29 cellular contexts compared by ENCODE assay signal in genomic region chr2:84281510-84281909, GRCh38.
"Had no signal": no experiment of that assay in that cellular context is flagged by ENCODE, and none has a peak within 500 bp of the region (broad histone marks: within the 10 kb centered on the region; RNA-seq: fewer than 3 reads in every experiment).

No MANE protein-coding gene starts in this region.

- H3K27me3 ChIP-seq: ovary, right lobe of liver, sigmoid colon, stomach, thyroid gland, tibial nerve, upper lobe of left lung, vagina had no signal

- H3K79me2 ChIP-seq: parathyroid adenoma had no signal

- H3K4me1 Mint-ChIP-seq: stimulated activated naive B cell treated with anti-CD40 and anti-IgM and Interleukin-4, amounts not matched to agents 10 μg/mL and 1 μg/mL and 100 μg/mL, for 72 hours had no signal

- H3K4me1 ChIP-seq: parathyroid adenoma, psoas muscle, right lobe of liver, sigmoid colon, stomach, thyroid gland, tibial nerve, upper lobe of left lung, vagina had no signal

- H3K27ac ChIP-seq: ovary, parathyroid adenoma, psoas muscle, right lobe of liver, sigmoid colon, stomach, thoracic aorta, thyroid gland, tibial nerve, upper lobe of left lung, vagina had no signal

- H3K36me3 Mint-ChIP-seq: natural killer cell treated with Interleukin-12 subunit alpha and Interleukin-12 subunit beta and Interleukin-15 and Interleukin-18, amount 100 ng/mL, for 72 hours; stimulated activated effector memory CD8-positive, alpha-beta T cell treated with anti-CD3 and anti-CD28 coated beads, Interleukin-12 subunit alpha, Interleukin-12 subunit beta, amount 100 ng/mL, for 72 hours; stimulated activated naive B cell treated with anti-CD40 and anti-IgM and Interleukin-4, amounts not matched to agents 10 μg/mL and 1 μg/mL and 100 μg/mL, for 72 hours had no signal

- H3K4me3 ChIP-seq: ovary, psoas muscle, right lobe of liver, sigmoid colon, stomach, thoracic aorta, thyroid gland, tibial nerve, upper lobe of left lung, vagina had no signal

- ATAC-seq: natural killer cell treated with Interleukin-12 subunit alpha and Interleukin-12 subunit beta and Interleukin-15 and Interleukin-18, amount 100 ng/mL, for 72 hours; psoas muscle; right cardiac atrium; stimulated activated effector memory CD8-positive, alpha-beta T cell treated with anti-CD3 and anti-CD28 coated beads, Interleukin-12 subunit alpha, Interleukin-12 subunit beta, amount 100 ng/mL, for 72 hours; stimulated activated naive B cell treated with anti-CD40 and anti-IgM and Interleukin-4, amounts not matched to agents 10 μg/mL and 1 μg/mL and 100 μg/mL, for 72 hours had no signal

- FAIRE-seq: small intestine, urothelium cell line had no signal

- H3K9ac ChIP-seq: parathyroid adenoma had no signal

- H3K36me3 ChIP-seq: ovary, right lobe of liver, sigmoid colon, stomach, thoracic aorta, thyroid gland, tibial nerve, upper lobe of left lung, vagina had no signal

- H3K27me3 Mint-ChIP-seq: progenitor cell of endocrine pancreas; stimulated activated naive CD8-positive, alpha-beta T cell treated with anti-CD3 and anti-CD28 coated beads, Interleukin-15, Interleukin-2, amounts not matched to agents 100 ng/mL and 50 ng/mL, for 24 hours had no signal

- H3K27ac Mint-ChIP-seq: natural killer cell treated with Interleukin-12 subunit alpha and Interleukin-12 subunit beta and Interleukin-15 and Interleukin-18, amount 100 ng/mL, for 72 hours; nephron progenitor cell; progenitor cell of endocrine pancreas; stimulated activated effector memory CD8-positive, alpha-beta T cell treated with anti-CD3 and anti-CD28 coated beads, Interleukin-12 subunit alpha, Interleukin-12 subunit beta, amount 100 ng/mL, for 72 hours; stimulated activated naive B cell treated with anti-CD40 and anti-IgM and Interleukin-4, amounts not matched to agents 10 μg/mL and 1 μg/mL and 100 μg/mL, for 72 hours; stimulated activated naive CD8-positive, alpha-beta T cell treated with anti-CD3 and anti-CD28 coated beads, Interleukin-15, Interleukin-2, amounts not matched to agents 100 ng/mL and 50 ng/mL, for 24 hours had no signal

- H2AFZ ChIP-seq: parathyroid adenoma had no signal

- DNase-seq: nephron progenitor cell; occipital lobe; ovary; posterior cingulate gyrus; psoas muscle; right cardiac atrium; right lobe of liver; sigmoid colon; small intestine; stimulated activated CD4-positive, alpha-beta T cell treated with anti-CD3 and anti-CD28 coated beads, Interleukin-15, amount 100 ng/mL, for 24 hours; stimulated activated CD4-positive, alpha-beta T cell treated with anti-CD3 and anti-CD28 coated beads, Interleukin-2, amount 100 ng/mL, for 24 hours; stimulated activated CD4-positive, alpha-beta T cell treated with anti-CD3 and anti-CD28 coated beads, Interleukin-2, amount 100 ng/mL, for 48 hours; stimulated activated CD4-positive, alpha-beta T cell treated with anti-CD3 and anti-CD28 coated beads, Interleukin-4, amount 100 ng/mL, for 24 hours; stimulated activated naive B cell treated with anti-CD40 and anti-IgM and Interleukin-4, amounts not matched to agents 10 μg/mL and 1 μg/mL and 100 μg/mL, for 72 hours; stimulated activated naive CD4-positive, alpha-beta T cell treated with Interleukin-2 at 50 U/mL for 16 hours; stomach; thyroid gland; trophoblast cell; upper lobe of left lung had no signal

- H3K9me3 Mint-ChIP-seq: natural killer cell treated with Interleukin-12 subunit alpha and Interleukin-12 subunit beta and Interleukin-15 and Interleukin-18, amount 100 ng/mL, for 72 hours; nephron progenitor cell; neural crest cell; stimulated activated effector memory CD8-positive, alpha-beta T cell treated with anti-CD3 and anti-CD28 coated beads, Interleukin-12 subunit alpha, Interleukin-12 subunit beta, amount 100 ng/mL, for 72 hours; stimulated activated naive CD8-positive, alpha-beta T cell treated with anti-CD3 and anti-CD28 coated beads, Interleukin-15, Interleukin-2, amounts not matched to agents 100 ng/mL and 50 ng/mL, for 24 hours had no signal

- H3K9me3 ChIP-seq: ovary, psoas muscle, right lobe of liver, sigmoid colon, stomach, thoracic aorta, thyroid gland, tibial nerve, upper lobe of left lung, vagina had no signal

- H3K4me3 Mint-ChIP-seq: natural killer cell treated with Interleukin-12 subunit alpha and Interleukin-12 subunit beta and Interleukin-15 and Interleukin-18, amount 100 ng/mL, for 72 hours; nephron progenitor cell; neural crest cell; stimulated activated effector memory CD8-positive, alpha-beta T cell treated with anti-CD3 and anti-CD28 coated beads, Interleukin-12 subunit alpha, Interleukin-12 subunit beta, amount 100 ng/mL, for 72 hours; stimulated activated naive B cell treated with anti-CD40 and anti-IgM and Interleukin-4, amounts not matched to agents 10 μg/mL and 1 μg/mL and 100 μg/mL, for 72 hours; stimulated activated naive CD8-positive, alpha-beta T cell treated with anti-CD3 and anti-CD28 coated beads, Interleukin-15, Interleukin-2, amounts not matched to agents 100 ng/mL and 50 ng/mL, for 24 hours had no signal
